Comparison of ENCODE assay signal across 9 cellular contexts in genomic region chr1:150995896-150996295, GRCh38. TPM values are rescaled to one million over a fixed set of nuclear protein-coding genes. Genes with fewer than 3 reads are reported as not detected.
DNase-seq lines count a peak whose midpoint lies in the region; ATAC-seq, FAIRE-seq and TF ChIP-seq lines count a peak whose summit lies in the region.
"Had no signal": no experiment of that assay in that cellular context is flagged by ENCODE, and none has a peak within 500 bp of the region (broad histone marks: within the 10 kb centered on the region; RNA-seq: fewer than 3 reads in every experiment).

No MANE protein-coding gene starts in this region.

- intact Hi-C loops in testis (cut with DNase I; ENCODE audit: low total_unique reads): no loop called here

- H2AFZ ChIP-seq in keratinocyte (ENCODE audit: control insufficient read depth, low read length): peak overlapping the region; percentile 14

- FAIRE-seq in D721Med (lab: Jason Lieb, UNC) (no peak), keratinocyte (lab: Jason Lieb, UNC) (no peak), GM12891 (lab: Jason Lieb, UNC) (no peak)
- FAIRE-seq: islet of Langerhans had no signal

- H3K4me1 ChIP-seq in keratinocyte (ENCODE audit: control insufficient read depth, extremely low read depth, insufficient read depth, low read length): peaks cover 8% of the 10 kb centered on the region
- H3K4me1 ChIP-seq in testis: no peaks in the 10 kb centered on the region

- dilution Hi-C loops in keratinocyte (cut with MboI; ENCODE audit: extremely low pct_ligation_motif_present, low sequenced_read_pairs): no loop called here

- no peak for ATAC-seq in GM18520 (IDR thresholded peaks at IDR 0.05; ENCODE audit: unreplicated experiment)
- no peak for ATAC-seq in GM21786 (IDR thresholded peaks at IDR 0.05; ENCODE audit: unreplicated experiment)

- H3K4me3 ChIP-seq in astrocyte of the cerebellum (ENCODE audit: low read depth, low read length) (no peak overlapping the region), keratinocyte (ENCODE audit: control insufficient read depth in 2 of 3, extremely low read depth in 1 of 3, insufficient read depth in 2 of 3, low read depth in 1 of 3, low read length in 3 of 3) (no peak overlapping the region), testis (no peak overlapping the region)

- DNase-seq in D721Med (ENCODE audit: insufficient read length, low spot score): no peak
- DNase-seq in M059J (ENCODE audit: low read depth): peak; percentile 35
- no peak for DNase-seq in astrocyte of the cerebellum (ENCODE audit: low read depth)
- DNase-seq in keratinocyte (ENCODE audit: low read depth, low spot score): no peak
- DNase-seq in testis: peak; percentile 65
- no peak for DNase-seq in GM12891 (ENCODE audit: insufficient read length, low spot score)

- no peaks in the 10 kb centered on the region for H3K79me2 ChIP-seq in keratinocyte (ENCODE audit: control insufficient read depth, insufficient read depth, low read length)

- H3K9me3 ChIP-seq in keratinocyte (ENCODE audit: control insufficient read depth, low read depth, low read length): no peaks in the 10 kb centered on the region
- H3K9me3 ChIP-seq in testis: no peaks in the 10 kb centered on the region

- H3K36me3 ChIP-seq in keratinocyte (ENCODE audit: control insufficient read depth in 2 of 2, extremely low read depth in 1 of 2, insufficient read depth in 2 of 2, low read length in 2 of 2) (peaks cover 0 to 2% of the 10 kb centered on the region in 2 experiments), testis (ENCODE audit: low read depth, missing control alignments) (no peaks in the 10 kb centered on the region)

- H3K27ac ChIP-seq in keratinocyte (ENCODE audit: control insufficient read depth, insufficient read depth, low read length) (no peak overlapping the region), testis (peak overlapping the region; percentile 12 to 80)

- H3K27me3 ChIP-seq in keratinocyte (ENCODE audit: control insufficient read depth, extremely low read depth, insufficient read depth, low read length) (no peaks in the 10 kb centered on the region), testis (no peaks in the 10 kb centered on the region)

- H3K9ac ChIP-seq in keratinocyte (ENCODE audit: control insufficient read depth, extremely low read depth, insufficient read depth, low read length): no peak overlapping the region

- H3K9me1 ChIP-seq in keratinocyte (ENCODE audit: control insufficient read depth, extremely low read depth, insufficient read depth, low read length): no peaks in the 10 kb centered on the region

- 35 to 44% methylated on average over 9 of the region's 9 CpGs for WGBS in testis, 2 donors

- H3K4me2 ChIP-seq in keratinocyte (ENCODE audit: control insufficient read depth, extremely low read depth, insufficient read depth, low read depth, low read length): peak overlapping the region; percentile 50

- H4K20me1 ChIP-seq in keratinocyte (ENCODE audit: control insufficient read depth, extremely low read depth, insufficient read depth, low read length): no peaks in the 10 kb centered on the region

- TF ChIP-seq CTCF in D721Med (IDR thresholded peaks at IDR 0.05; ENCODE audit: insufficient read depth, missing control alignments) (peak; percentile 79), astrocyte of the cerebellum (IDR thresholded peaks at IDR 0.05; ENCODE audit: low read depth, low read length, missing control alignments) (peak; percentile 65), keratinocyte (optimal IDR thresholded peaks at IDR 0.05 in 1 of 3, IDR thresholded peaks at IDR 0.05 in 1 of 3, conservative IDR thresholded peaks at IDR 0.05 in 1 of 3; ENCODE audit: extremely low read depth in 1 of 3, insufficient read depth in 2 of 3, low read length in 3 of 3) (peak; percentile 42 to 66 (median 54)), testis (IDR thresholded peaks at IDR 0.05) (peak; percentile 78 to 90 (median 90))

- in situ Hi-C loops in astrocyte of the cerebellum (cut with HindIII; ENCODE audit: low sequenced_read_pairs): no loop called here

- TF ChIP-seq POLR2A in testis (IDR thresholded peaks at IDR 0.05): no peak
- no peak for TF ChIP-seq POLR2A in GM12891 (IDR thresholded peaks at IDR 0.05; ENCODE audit: low read depth, low read length)

TF ChIP-seq in GM12891, 5 proteins besides CTCF, POLR2A, EP300 and RAD21:
- TF ChIP-seq SPI1 (IDR thresholded peaks at IDR 0.05; ENCODE audit: low read depth, low read length) (no peak), TAF1 (IDR thresholded peaks at IDR 0.05; ENCODE audit: low read depth, low read length) (no peak), POLR2AphosphoS5 (IDR thresholded peaks at IDR 0.05; ENCODE audit: low read depth, low read length) (no peak), PAX5 (IDR thresholded peaks at IDR 0.05; ENCODE audit: insufficient read depth, low read length, severe bottlenecking) (no peak), POU2F2 (IDR thresholded peaks at IDR 0.05; ENCODE audit: low read depth, low read length) (no peak)

RNA-seq across cellular contexts. Expression of gene MINDY1, which starts 10.8 kb away (rescaled TPM):
- total RNA-seq in M059J (2014; rRNA removed; shearing (Covaris generic)): 7.0 and 8.9 TPM in 2 replicates
- 11.2 to 20.4 TPM (median 11.6 TPM) in 3 replicates for polyA plus RNA-seq in keratinocyte
- 9.7 TPM for polyA plus RNA-seq in keratinocyte (2011; ENCODE audit: low read depth)
- polyA plus RNA-seq in keratinocyte (2011; cell fraction: cytosol; rRNA removed): 12.6 and 13.5 TPM in 2 replicates
- polyA plus RNA-seq in keratinocyte (2011; cell fraction: nucleus; rRNA removed): 35.0 and 42.9 TPM in 2 replicates
- polyA plus RNA-seq in keratinocyte (2012; ENCODE audit: low replicate concordance): 9.2 and 14.5 TPM in 2 replicates
- 25.0 to 42.3 TPM (median 28.7 TPM) in 3 replicates for polyA minus RNA-seq in keratinocyte
- polyA minus RNA-seq in keratinocyte (2011; cell fraction: cytosol; rRNA and poly(A)+ RNA removed): 22.3 TPM
- polyA minus RNA-seq in keratinocyte (2011; cell fraction: nucleus; rRNA and poly(A)+ RNA removed): 24.9 and 29.0 TPM in 2 replicates
- total RNA-seq in testis: 10 to 100 TPM; 49.8 to 69.8 TPM
- polyA plus RNA-seq in testis (ENCODE audit: insufficient read depth, low read depth, low replicate concordance): 56.9 TPM
- 4.9 TPM for polyA plus RNA-seq in GM12891 (2012; ENCODE audit: low read depth, missing spikeins)

RNA-seq across cellular contexts. Expression of gene PRUNE1, which starts 12.4 kb away (rescaled TPM):
- 21.4 and 26.6 TPM in 2 replicates for total RNA-seq in M059J (2014; rRNA removed; shearing (Covaris generic))
- polyA plus RNA-seq in keratinocyte: 14.4 to 16.4 TPM (median 15.4 TPM) in 3 replicates
- 9.4 TPM for polyA plus RNA-seq in keratinocyte (2011; ENCODE audit: low read depth)
- 12.1 and 18.5 TPM in 2 replicates for polyA plus RNA-seq in keratinocyte (2011; cell fraction: cytosol; rRNA removed)
- polyA plus RNA-seq in keratinocyte (2011; cell fraction: nucleus; rRNA removed): 19.1 and 19.3 TPM in 2 replicates
- polyA plus RNA-seq in keratinocyte (2012; ENCODE audit: low replicate concordance): 8.3 and 11.3 TPM in 2 replicates
- polyA minus RNA-seq in keratinocyte: 7.8 to 23.4 TPM (median 18.4 TPM) in 3 replicates
- 9.2 TPM for polyA minus RNA-seq in keratinocyte (2011; cell fraction: cytosol; rRNA and poly(A)+ RNA removed)
- 8.0 and 10.5 TPM in 2 replicates for polyA minus RNA-seq in keratinocyte (2011; cell fraction: nucleus; rRNA and poly(A)+ RNA removed)
- 10 to 100 TPM; 41.1 to 63.9 TPM for total RNA-seq in testis
- 45.5 TPM for polyA plus RNA-seq in testis (ENCODE audit: insufficient read depth, low read depth, low replicate concordance)
- 7.0 TPM for polyA plus RNA-seq in GM12891 (2012; ENCODE audit: low read depth, missing spikeins)

RNA-seq across cellular contexts. Expression of gene ANXA9, which starts 13.8 kb away (rescaled TPM):
- total RNA-seq in M059J (2014; rRNA removed; shearing (Covaris generic)): 0.25 TPM in 1 of 2 replicates, not detected in the other
- polyA plus RNA-seq in keratinocyte (0.68 to 0.85 TPM (median 0.76 TPM) in 3 replicates), testis (ENCODE audit: insufficient read depth, low read depth, low replicate concordance) (5.7 TPM)
- 4.8 TPM for polyA plus RNA-seq in keratinocyte (2011; ENCODE audit: low read depth)
- polyA plus RNA-seq in keratinocyte (2011; cell fraction: cytosol; rRNA removed): 0.78 and 1.2 TPM in 2 replicates
- polyA plus RNA-seq in keratinocyte (2011; cell fraction: nucleus; rRNA removed): 1.2 TPM in 2 replicates
- 0.96 and 7.3 TPM in 2 replicates for polyA plus RNA-seq in keratinocyte (2012; ENCODE audit: low replicate concordance)
- 2.3 to 3.0 TPM (median 2.6 TPM) in 3 replicates for polyA minus RNA-seq in keratinocyte
- polyA minus RNA-seq in keratinocyte (2011; cell fraction: cytosol; rRNA and poly(A)+ RNA removed): 1.3 TPM
- polyA minus RNA-seq in keratinocyte (2011; cell fraction: nucleus; rRNA and poly(A)+ RNA removed): 0.70 and 0.74 TPM in 2 replicates
- total RNA-seq in testis: 1 to 10 TPM; 5.1 to 6.9 TPM
- polyA plus RNA-seq in GM12891 (2012; ENCODE audit: low read depth, missing spikeins): 0.62 TPM

RNA-seq across cellular contexts. Expression of gene CERS2, which starts 21.3 kb away (rescaled TPM):
- 156 and 178 TPM in 2 replicates for total RNA-seq in M059J (2014; rRNA removed; shearing (Covaris generic))
- 75.0 to 172 TPM (median 121 TPM) in 3 replicates for polyA plus RNA-seq in keratinocyte
- polyA plus RNA-seq in keratinocyte (2011; ENCODE audit: low read depth): 21.9 TPM
- polyA plus RNA-seq in keratinocyte (2011; cell fraction: cytosol; rRNA removed): 117 and 217 TPM in 2 replicates
- polyA plus RNA-seq in keratinocyte (2011; cell fraction: nucleus; rRNA removed): 147 and 168 TPM in 2 replicates
- polyA plus RNA-seq in keratinocyte (2012; ENCODE audit: low replicate concordance): 62.7 and 101 TPM in 2 replicates
- 129 to 154 TPM (median 150 TPM) in 3 replicates for polyA minus RNA-seq in keratinocyte
- polyA minus RNA-seq in keratinocyte (2011; cell fraction: cytosol; rRNA and poly(A)+ RNA removed): 87.5 TPM
- polyA minus RNA-seq in keratinocyte (2011; cell fraction: nucleus; rRNA and poly(A)+ RNA removed): 58.6 and 82.2 TPM in 2 replicates
- total RNA-seq in testis: 100 to 1,000 TPM in 1 of 2 donors, 10 to 100 TPM in 1; 92.7 to 116 TPM
- 138 TPM for polyA plus RNA-seq in testis (ENCODE audit: insufficient read depth, low read depth, low replicate concordance)
- polyA plus RNA-seq in GM12891 (2012; ENCODE audit: low read depth, missing spikeins): 24.9 TPM

RNA-seq across cellular contexts. Expression of gene BNIPL, which starts 40.5 kb away (rescaled TPM):
- 0.10 and 0.17 TPM in 2 replicates for total RNA-seq in M059J (2014; rRNA removed; shearing (Covaris generic))
- 4.6 to 25.8 TPM (median 9.8 TPM) in 3 replicates for polyA plus RNA-seq in keratinocyte
- polyA plus RNA-seq in keratinocyte (2011; ENCODE audit: low read depth): 103 TPM
- 6.3 and 8.0 TPM in 2 replicates for polyA plus RNA-seq in keratinocyte (2011; cell fraction: cytosol; rRNA removed)
- polyA plus RNA-seq in keratinocyte (2011; cell fraction: nucleus; rRNA removed): 40.6 and 43.8 TPM in 2 replicates
- 2.4 and 66.3 TPM in 2 replicates for polyA plus RNA-seq in keratinocyte (2012; ENCODE audit: low replicate concordance)
- polyA minus RNA-seq in keratinocyte: 2.5 to 16.6 TPM (median 6.5 TPM) in 3 replicates
- polyA minus RNA-seq in keratinocyte (2011; cell fraction: cytosol; rRNA and poly(A)+ RNA removed): 5.0 TPM
- polyA minus RNA-seq in keratinocyte (2011; cell fraction: nucleus; rRNA and poly(A)+ RNA removed): 7.5 and 9.9 TPM in 2 replicates
- total RNA-seq in testis: 1 to 10 TPM; 3.6 to 9.3 TPM
- 5.0 TPM for polyA plus RNA-seq in testis (ENCODE audit: insufficient read depth, low read depth, low replicate concordance)
- polyA plus RNA-seq in GM12891 (2012; ENCODE audit: low read depth, missing spikeins): 0.31 TPM

Comparison
In these comparisons a context has a peak if more than half of its experiments do, and no peak if none do; other contexts are left out.
1. DNase-seq: peak in M059J (single experiment) and testis (single experiment); none in D721Med (single experiment), astrocyte of the cerebellum (single experiment), keratinocyte (single experiment) and GM12891 (single experiment).
2. Peak in every context shown above with its lines, with median percentiles within 50 percentile points of each other: CTCF ChIP-seq.